6 cellular contexts compared by ENCODE assay signal in the genomic region with DNA sequence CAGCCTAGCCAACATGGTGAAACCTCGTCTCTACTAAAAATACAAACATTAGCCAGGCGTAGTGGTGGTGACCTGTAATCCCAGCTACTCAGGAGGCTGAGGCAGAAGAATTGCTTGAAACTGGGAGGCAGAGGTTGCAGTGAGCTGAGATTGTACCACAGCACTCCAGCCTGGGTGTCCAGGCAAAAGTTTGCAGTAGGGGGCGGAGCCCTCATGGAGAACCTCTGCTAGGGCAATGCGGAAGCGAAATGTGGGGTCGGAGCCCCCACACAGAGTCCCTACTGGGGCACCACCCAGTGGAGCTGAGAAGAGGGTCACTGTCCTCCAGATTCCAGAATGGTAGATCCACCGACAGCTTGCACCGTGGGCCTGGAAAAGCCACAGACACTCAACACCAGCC. TPM values are rescaled to one million over a fixed set of nuclear protein-coding genes. Genes with fewer than 3 reads are reported as not detected.
DNase-seq lines count a peak whose midpoint lies in the region; ATAC-seq, FAIRE-seq and TF ChIP-seq lines count a peak whose summit lies in the region.
"Not testable (repeated sequence)": the region's sequence is repeated elsewhere in the genome, so short reads cannot be mapped to it uniquely, and the experiment has no call there.

No MANE protein-coding gene starts in this region.

- not testable (repeated sequence) for TF ChIP-seq EP300 in esophagus muscularis mucosa (IDR thresholded peaks at IDR 0.05); HepG2 (IDR thresholded peaks at IDR 0.05; ENCODE audit: low read depth in 2 of 2, low read length in 2 of 2); HepG2 (CRISPR knock-in tag; IDR thresholded peaks at IDR 0.05; ENCODE audit: borderline replicate concordance)

- intact Hi-C loops in activated CD8-positive, alpha-beta T cell treated with anti-CD3 and anti-CD28 coated beads for 36 hours (cut with micrococcal nuclease); esophagus muscularis mucosa (cut with DNase I); HepG2 (cut with micrococcal nuclease; ENCODE audit: unreplicated experiment): not testable (repeated sequence)

- not testable (repeated sequence) for ATAC-seq in GM23338; RWPE2 (ENCODE audit: low read depth); activated CD8-positive, alpha-beta T cell treated with anti-CD3 and anti-CD28 coated beads for 36 hours; HepG2

- not testable (repeated sequence) for H3K4me1 Mint-ChIP-seq in GM23338; activated CD8-positive, alpha-beta T cell treated with anti-CD3 and anti-CD28 coated beads for 36 hours (ENCODE audit: low read depth); chondrocyte (ENCODE audit: low read depth)

- POLR2A ChIA-PET in activated CD8-positive, alpha-beta T cell treated with anti-CD3 and anti-CD28 coated beads for 36 hours (lab: Charles Lee); HepG2 (lab: Yijun Ruan, JAX): not testable (repeated sequence)

- DNase-seq in GM23338 (ENCODE audit: low spot score) (peak; percentile 34), RWPE2 (ENCODE audit: low spot score) (peak; percentile 70), esophagus muscularis mucosa (ENCODE audit: extremely low spot score) (peak; percentile 21)
- DNase-seq in activated CD8-positive, alpha-beta T cell treated with anti-CD3 and anti-CD28 coated beads for 36 hours, result peak; percentile 10
- not testable (repeated sequence) for DNase-seq in chondrocyte (ENCODE audit: low spot score); HepG2 (ENCODE audit: low spot score)

- not testable (repeated sequence) for H3K27ac Mint-ChIP-seq in GM23338; activated CD8-positive, alpha-beta T cell treated with anti-CD3 and anti-CD28 coated beads for 36 hours; chondrocyte (ENCODE audit: unreplicated experiment)

- H3K9me3 Mint-ChIP-seq in GM23338; activated CD8-positive, alpha-beta T cell treated with anti-CD3 and anti-CD28 coated beads for 36 hours; chondrocyte (ENCODE audit: low read depth): not testable (repeated sequence)

- H3K9ac ChIP-seq in HepG2 (ENCODE audit: insufficient read depth, low read depth, low read length), result not testable (repeated sequence)

- FAIRE-seq in HepG2 (lab: Jason Lieb, UNC), result not testable (repeated sequence)

- not testable (repeated sequence) for H3K4me3 Mint-ChIP-seq in GM23338; activated CD8-positive, alpha-beta T cell treated with anti-CD3 and anti-CD28 coated beads for 36 hours; chondrocyte (ENCODE audit: unreplicated experiment)

- not testable (repeated sequence) for H3K79me2 ChIP-seq in GM23338 (replicated peaks; ENCODE audit: insufficient read depth); HepG2 (ENCODE audit: insufficient read depth, low read length)

- not testable (repeated sequence) for H3K9me2 ChIP-seq in GM23338 (ENCODE audit: insufficient read depth)

- H3K4me3 ChIP-seq in GM23338; RWPE2 (ENCODE audit: severe bottlenecking); esophagus muscularis mucosa; HepG2 (replicated peaks in 1 of 3; ENCODE audit: insufficient read depth in 1 of 3, low read depth in 2 of 3, low read length in 3 of 3): not testable (repeated sequence)

- not testable (repeated sequence) for H3K4me1 ChIP-seq in GM23338 (ENCODE audit: insufficient read depth); esophagus muscularis mucosa
- H3K4me1 ChIP-seq in RWPE2 (ENCODE audit: insufficient read depth, poor library complexity, severe bottlenecking) (peaks cover 10% of the 10 kb centered on the region), HepG2 (ENCODE audit: insufficient read depth, low read length) (peaks cover 42% of the 10 kb centered on the region)

- H3K36me3 ChIP-seq in GM23338 (ENCODE audit: insufficient read depth), result not testable (repeated sequence)
- H3K36me3 ChIP-seq in RWPE2 (ENCODE audit: low read depth) (peaks cover 37% of the 10 kb centered on the region), esophagus muscularis mucosa (peaks cover 3 to 57% (median 16%) of the 10 kb centered on the region in 4 donors), HepG2 (replicated peaks in 1 of 2; ENCODE audit: control insufficient read depth in 1 of 2, insufficient read depth in 2 of 2, low read length in 2 of 2) (peaks cover 5 to 31% of the 10 kb centered on the region in 2 experiments; a peak in 4 of 5 replicates)

- not testable (repeated sequence) for H3K9me3 ChIP-seq in RWPE2 (ENCODE audit: severe bottlenecking); esophagus muscularis mucosa; HepG2 (ENCODE audit: low read length)

- TF ChIP-seq POLR2A in esophagus muscularis mucosa (IDR thresholded peaks at IDR 0.05; ENCODE audit: low read depth); HepG2 (IDR thresholded peaks at IDR 0.05; ENCODE audit: insufficient read depth in 1 of 2, low read depth in 2 of 2, low read length in 2 of 2): not testable (repeated sequence)

- H3K27ac ChIP-seq in GM23338 (ENCODE audit: low read depth); RWPE2 (ENCODE audit: poor library complexity, severe bottlenecking); esophagus muscularis mucosa (replicated peaks in 1 of 4); HepG2 (ENCODE audit: extremely low read length, insufficient read depth, low read length): not testable (repeated sequence)

- not testable (repeated sequence) for H4K20me1 ChIP-seq in GM23338 (replicated peaks; ENCODE audit: insufficient read depth); HepG2 (ENCODE audit: insufficient read depth, low read length)

- H3K36me3 Mint-ChIP-seq in GM23338 (ENCODE audit: low read depth) (peaks cover 53% of the 10 kb centered on the region), chondrocyte (ENCODE audit: low read depth) (peaks cover 33% of the 10 kb centered on the region)
- peaks cover 48% of the 10 kb centered on the region for H3K36me3 Mint-ChIP-seq in activated CD8-positive, alpha-beta T cell treated with anti-CD3 and anti-CD28 coated beads for 36 hours (ENCODE audit: low read depth)

- in situ Hi-C loops in HepG2 (cut with HindIII; ENCODE audit: extremely low pct_ligation_motif_present, low pct_unique_long_range_greater_than_20kb), result not testable (repeated sequence)

- WGBS in esophagus muscularis mucosa, result 97% methylated on average over 8 of the region's 8 CpGs
- WGBS in HepG2 (ENCODE audit: low lambda C conversion rate), result 96% methylated on average over 8 of the region's 8 CpGs

- H3K27me3 ChIP-seq in GM23338 (ENCODE audit: insufficient read depth); RWPE2 (ENCODE audit: insufficient read depth, poor library complexity, severe bottlenecking); esophagus muscularis mucosa; HepG2 (ENCODE audit: control insufficient read depth in 1 of 2, insufficient read depth in 2 of 2, low read length in 2 of 2): not testable (repeated sequence)

- TF ChIP-seq CTCF in GM23338 (conservative IDR thresholded peaks at IDR 0.05; ENCODE audit: low read depth in 2 of 2) (peak; percentile 26; a peak in 3 of 4 replicates), chondrocyte (IDR thresholded peaks at IDR 0.05) (peak; percentile 9)
- TF ChIP-seq CTCF in RWPE2 (IDR thresholded peaks at IDR 0.05; ENCODE audit: poor library complexity, severe bottlenecking); activated CD8-positive, alpha-beta T cell treated with anti-CD3 and anti-CD28 coated beads for 36 hours (IDR thresholded peaks at IDR 0.05); esophagus muscularis mucosa (IDR thresholded peaks at IDR 0.05); HepG2 (CRISPR knock-in tag; IDR thresholded peaks at IDR 0.05): not testable (repeated sequence)

- BruUV-seq in HepG2 (replicated peaks; lab: Mats Ljungman, UMichigan), result not testable (repeated sequence)

- H3K4me2 ChIP-seq in GM23338; HepG2 (ENCODE audit: low read depth, low read length): not testable (repeated sequence)

- CTCF ChIA-PET in activated CD8-positive, alpha-beta T cell treated with anti-CD3 and anti-CD28 coated beads for 36 hours (lab: Charles Lee); HepG2 (lab: Yijun Ruan, JAX; ENCODE audit: low intra/inter-chr PET ratio, low total read pairs): not testable (repeated sequence)

- H3F3A ChIP-seq in GM23338 (replicated peaks; ENCODE audit: low read depth), result not testable (repeated sequence)

- H3K27me3 Mint-ChIP-seq in GM23338 (ENCODE audit: insufficient read depth, low read depth, poor library complexity); activated CD8-positive, alpha-beta T cell treated with anti-CD3 and anti-CD28 coated beads for 36 hours; chondrocyte (ENCODE audit: low read depth): not testable (repeated sequence)

- H2AFZ ChIP-seq in GM23338; HepG2 (ENCODE audit: low read length): not testable (repeated sequence)

- not testable (repeated sequence) for TF ChIP-seq RAD21 in HepG2 (CRISPR knock-in tag; IDR thresholded peaks at IDR 0.05)

RNA-seq across cellular contexts. Expression of a gene that starts 58.4 kb away (rescaled TPM):
- total RNA-seq in GM23338 (2014; rRNA removed; shearing (Covaris generic)), result 9.5 and 15.9 TPM in 2 replicates
- polyA plus RNA-seq in GM23338 (2016; fragmentation: Nextera tagmentation; extraction: Ambion mirVana) (15.2 and 15.3 TPM in 2 replicates), HepG2 (2011; rRNA removed) (not detected in 2 replicates)
- total RNA-seq in activated CD8-positive, alpha-beta T cell treated with anti-CD3 and anti-CD28 coated beads for 36 hours, result 1 to 10 TPM in 1 of 2 experiments, under 1 TPM in 1; 0.92 to 1.0 TPM
- total RNA-seq in chondrocyte (49.4 to 128 TPM (median 120 TPM) in 3 replicates), esophagus muscularis mucosa (100 to 1,000 TPM in 3 of 4 donors, 10 to 100 TPM in 1; 83.9 to 152 (median 111) TPM), HepG2 (2016; rRNA removed; fragmentation: Illumina TruSeq; extraction: Trizol) (not detected in 2 replicates)
- total RNA-seq in HepG2 (2016; cell fraction: cytosol; rRNA removed; fragmentation: Illumina TruSeq; extraction: Trizol; ENCODE audit: low read depth), result not detected in 2 replicates
- not detected in 2 replicates for total RNA-seq in HepG2 (2016; cell fraction: insoluble cytoplasmic fraction; rRNA removed; fragmentation: Illumina TruSeq; extraction: Trizol)
- not detected in 2 replicates for total RNA-seq in HepG2 (2016; cell fraction: membrane; rRNA removed; fragmentation: Illumina TruSeq; extraction: Trizol)
- total RNA-seq in HepG2 (2016; cell fraction: nucleus; rRNA removed; fragmentation: Illumina TruSeq; extraction: Trizol), result not detected in 2 replicates
- not detected in 2 replicates for polyA plus RNA-seq in HepG2 (2011; cell fraction: cytosol; rRNA removed)
- polyA plus RNA-seq in HepG2 (2011; cell fraction: nucleus; rRNA removed), result 0.17 TPM in 1 of 2 replicates, not detected in the other
- polyA plus RNA-seq in HepG2 (2012), result not detected in 2 replicates
- not detected in 2 replicates for polyA plus RNA-seq in HepG2 (2016; cell fraction: cytosol; fragmentation: Illumina TruSeq; extraction: Trizol; ENCODE audit: low read depth)
- polyA plus RNA-seq in HepG2 (2016; cell fraction: insoluble cytoplasmic fraction; fragmentation: Illumina TruSeq; extraction: Trizol; ENCODE audit: low read depth), result not detected in 2 replicates
- polyA plus RNA-seq in HepG2 (2016; cell fraction: membrane; fragmentation: Illumina TruSeq; extraction: Trizol; ENCODE audit: low read depth), result not detected in 2 replicates
- polyA plus RNA-seq in HepG2 (2016; cell fraction: nucleus; fragmentation: Illumina TruSeq; extraction: Trizol; ENCODE audit: insufficient read depth, low read depth), result not detected in 2 replicates
- polyA minus RNA-seq in HepG2 (2011; rRNA and poly(A)+ RNA removed; ENCODE audit: low replicate concordance), result not detected in 2 replicates
- polyA minus RNA-seq in HepG2 (2011; cell fraction: cytosol; rRNA and poly(A)+ RNA removed), result not detected in 2 replicates
- polyA minus RNA-seq in HepG2 (2011; cell fraction: nucleus; rRNA and poly(A)+ RNA removed), result not detected in 2 replicates

RNA-seq across cellular contexts. Expression of a gene that starts 60.0 kb away (rescaled TPM):
- total RNA-seq in GM23338 (2014; rRNA removed; shearing (Covaris generic)), result 28.9 and 31.3 TPM in 2 replicates
- 22.4 and 24.3 TPM in 2 replicates for polyA plus RNA-seq in GM23338 (2016; fragmentation: Nextera tagmentation; extraction: Ambion mirVana)
- total RNA-seq in activated CD8-positive, alpha-beta T cell treated with anti-CD3 and anti-CD28 coated beads for 36 hours, result 10 to 100 TPM; 19.4 to 20.9 TPM
- total RNA-seq in chondrocyte, result 19.8 to 21.2 TPM (median 20.4 TPM) in 3 replicates
- total RNA-seq in esophagus muscularis mucosa, result 10 to 100 TPM in 1 of 4 donors, 1 to 10 TPM in 3; 9.1 to 10.8 (median 9.5) TPM
- 27.1 and 45.5 TPM in 2 replicates for total RNA-seq in HepG2 (2016; rRNA removed; fragmentation: Illumina TruSeq; extraction: Trizol)
- 7.9 and 10.2 TPM in 2 replicates for total RNA-seq in HepG2 (2016; cell fraction: cytosol; rRNA removed; fragmentation: Illumina TruSeq; extraction: Trizol; ENCODE audit: low read depth)
- 22.7 and 40.7 TPM in 2 replicates for total RNA-seq in HepG2 (2016; cell fraction: insoluble cytoplasmic fraction; rRNA removed; fragmentation: Illumina TruSeq; extraction: Trizol)
- 13.9 and 15.8 TPM in 2 replicates for total RNA-seq in HepG2 (2016; cell fraction: membrane; rRNA removed; fragmentation: Illumina TruSeq; extraction: Trizol)
- total RNA-seq in HepG2 (2016; cell fraction: nucleus; rRNA removed; fragmentation: Illumina TruSeq; extraction: Trizol), result 46.7 and 53.0 TPM in 2 replicates
- 175 and 231 TPM in 2 replicates for polyA plus RNA-seq in HepG2 (2011; rRNA removed)
- polyA plus RNA-seq in HepG2 (2011; cell fraction: cytosol; rRNA removed), result 173 and 228 TPM in 2 replicates
- polyA plus RNA-seq in HepG2 (2011; cell fraction: nucleus; rRNA removed), result 61.5 and 68.6 TPM in 2 replicates
- 58.5 and 63.1 TPM in 2 replicates for polyA plus RNA-seq in HepG2 (2012)
- 12.5 and 12.8 TPM in 2 replicates for polyA plus RNA-seq in HepG2 (2016; cell fraction: cytosol; fragmentation: Illumina TruSeq; extraction: Trizol; ENCODE audit: low read depth)
- 38.7 and 42.6 TPM in 2 replicates for polyA plus RNA-seq in HepG2 (2016; cell fraction: insoluble cytoplasmic fraction; fragmentation: Illumina TruSeq; extraction: Trizol; ENCODE audit: low read depth)
- polyA plus RNA-seq in HepG2 (2016; cell fraction: membrane; fragmentation: Illumina TruSeq; extraction: Trizol; ENCODE audit: low read depth), result 20.5 and 21.1 TPM in 2 replicates
- polyA plus RNA-seq in HepG2 (2016; cell fraction: nucleus; fragmentation: Illumina TruSeq; extraction: Trizol; ENCODE audit: insufficient read depth, low read depth), result 88.7 and 94.6 TPM in 2 replicates
- polyA minus RNA-seq in HepG2 (2011; rRNA and poly(A)+ RNA removed; ENCODE audit: low replicate concordance), result 185 and 339 TPM in 2 replicates
- 49.4 and 49.8 TPM in 2 replicates for polyA minus RNA-seq in HepG2 (2011; cell fraction: cytosol; rRNA and poly(A)+ RNA removed)
- polyA minus RNA-seq in HepG2 (2011; cell fraction: nucleus; rRNA and poly(A)+ RNA removed), result 55.5 and 65.3 TPM in 2 replicates
